Comparison of ENCODE assay signal across 6 cellular contexts in the genomic region with DNA sequence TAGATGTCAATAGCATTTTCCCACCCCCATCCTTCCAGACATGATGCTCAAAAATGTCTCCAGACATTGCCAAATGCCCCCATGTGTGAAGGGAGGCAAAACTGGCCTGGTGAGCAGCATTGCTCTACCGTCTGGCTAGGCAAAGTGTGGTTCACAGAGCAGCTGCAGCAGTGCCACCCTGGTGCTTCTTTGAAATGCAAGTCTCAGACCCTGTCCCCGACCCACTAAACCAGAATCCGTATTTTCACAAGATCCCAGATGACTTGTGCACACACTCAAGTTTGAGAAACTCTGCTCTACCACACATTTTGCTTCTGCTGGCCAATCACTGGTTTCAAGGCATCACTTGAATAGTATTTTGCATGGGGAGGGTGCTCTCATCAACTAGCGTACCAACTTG.
"Had no signal": no experiment of that assay in that cellular context is flagged by ENCODE, and none has a peak within 500 bp of the region (broad histone marks: within the 10 kb centered on the region; RNA-seq: fewer than 3 reads in every experiment).

No MANE protein-coding gene starts in this region.

- DNase-seq: GOT3, H7, HFFc6, IMR-90 had no signal

- H3K4me3 Mint-ChIP-seq: HFFc6 had no signal

- H3K27ac Mint-ChIP-seq: HFFc6 had no signal

- H3K9me3 Mint-ChIP-seq: HFFc6 had no signal

- H3K36me3 ChIP-seq: HAP-1 had no signal

- H3K4me3 ChIP-seq: HAP-1, K562 had no signal
